Comparison of ENCODE assay signal across 1 cellular context in the genomic region with DNA sequence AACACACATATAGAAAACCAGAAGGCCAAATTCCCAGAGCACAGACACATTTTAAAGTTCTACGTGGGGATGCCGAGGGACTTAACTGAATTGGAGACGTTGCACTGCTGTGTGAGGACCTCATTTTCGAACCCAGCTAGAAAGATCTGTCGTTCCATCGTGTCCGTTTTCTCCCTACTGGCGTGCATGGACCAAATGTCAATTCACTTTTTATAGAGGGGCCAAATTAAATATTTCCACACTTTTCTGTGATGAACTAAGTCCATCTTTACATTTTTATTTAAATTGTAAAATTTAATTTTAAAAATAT.
TF ChIP-seq lines count a peak whose summit lies in the region.

No MANE protein-coding gene starts in this region.

TF ChIP-seq in WTC11, 78 proteins besides CTCF, POLR2A, EP300 and RAD21 (continued from another document):
- TF ChIP-seq, protein P1, sequence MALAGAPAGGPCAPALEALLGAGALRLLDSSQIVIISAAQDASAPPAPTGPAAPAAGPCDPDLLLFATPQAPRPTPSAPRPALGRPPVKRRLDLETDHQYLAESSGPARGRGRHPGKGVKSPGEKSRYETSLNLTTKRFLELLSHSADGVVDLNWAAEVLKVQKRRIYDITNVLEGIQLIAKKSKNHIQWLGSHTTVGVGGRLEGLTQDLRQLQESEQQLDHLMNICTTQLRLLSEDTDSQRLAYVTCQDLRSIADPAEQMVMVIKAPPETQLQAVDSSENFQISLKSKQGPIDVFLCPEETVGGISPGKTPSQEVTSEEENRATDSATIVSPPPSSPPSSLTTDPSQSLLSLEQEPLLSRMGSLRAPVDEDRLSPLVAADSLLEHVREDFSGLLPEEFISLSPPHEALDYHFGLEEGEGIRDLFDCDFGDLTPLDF (CRISPR knock-in tag; IDR thresholded peaks at IDR 0.05), result no peak
